In genomic region chr16:29926675-29927522, GRCh38 we compare ENCODE assay signal across 8 cellular contexts. TPM values are rescaled to one million over a fixed set of nuclear protein-coding genes. Genes with fewer than 3 reads are reported as not detected.
DNase-seq lines count a peak whose midpoint lies in the region; ATAC-seq, FAIRE-seq and TF ChIP-seq lines count a peak whose summit lies in the region.

No MANE protein-coding gene starts in this region.

- POLR2A ChIA-PET in endothelial cell of umbilical vein (lab: Charles Lee) = interaction anchor here (0.9 to 1.3 kb wide), 2 partner anchors 14 to 26 kb away, joined by 3 read pairs; no protein-coding TSS in a partner anchor

- DNase-seq in RKO (ENCODE audit: low spot score) (peak; percentile 58), endothelial cell of umbilical vein (ENCODE audit: low read depth, low spot score) (no peak), aorta (peak; percentile 32 to 54), NCI-H1694 treated with DMSO at 0.1 percent for 48 hours (lab: John Stamatoyannopoulos, UW) (no peak)

- H3K4me3 ChIP-seq in BLaER1 treated with 17β-estradiol and CSF1 and Interleukin-3, amounts not matched to agents 10 nM and 100 nM = peak overlapping the region; percentile 78 to 100 (median 96)
- H3K4me3 ChIP-seq in endothelial cell of umbilical vein (replicated peaks in 1 of 3; ENCODE audit: insufficient read depth in 1 of 3, low read depth in 1 of 3, low read length in 3 of 3) = peak overlapping the region; percentile 6 to 78 (median 35)
- H3K4me3 ChIP-seq in mucosa of rectum (ENCODE audit: low read length in 2 of 2) = peak overlapping the region; percentile 91 to 92
- peak overlapping the region; percentile 22 to 80 for H3K4me3 ChIP-seq in aorta (ENCODE audit: low read length in 2 of 2)

- H3K4me1 ChIP-seq in BLaER1 treated with 17β-estradiol and CSF1 and Interleukin-3, amounts not matched to agents 10 nM and 100 nM = peaks cover 28 to 38% (median 33%) of the 10 kb centered on the region in 10 experiments
- H3K4me1 ChIP-seq in endothelial cell of umbilical vein (ENCODE audit: control insufficient read depth, extremely low read depth, insufficient read depth, low read length) (peaks cover 15% of the 10 kb centered on the region), mucosa of rectum (ENCODE audit: control insufficient read depth in 2 of 2, insufficient read depth in 2 of 2, low read length in 2 of 2) (peaks cover 19% of the 10 kb centered on the region in 2 donors), aorta (ENCODE audit: control insufficient read depth in 1 of 2, insufficient read depth in 2 of 2, low read length in 2 of 2) (no peaks in the 10 kb centered on the region)

- H3K4me2 ChIP-seq in BLaER1 treated with 17β-estradiol and CSF1 and Interleukin-3, amounts not matched to agents 10 nM and 100 nM = peak overlapping the region; percentile 89 to 99 (median 97)
- H3K4me2 ChIP-seq in endothelial cell of umbilical vein (ENCODE audit: insufficient read depth, low read length) = peak overlapping the region; percentile 77

- CTCF ChIA-PET in endothelial cell of umbilical vein (lab: Charles Lee) = interaction anchor here (0.6 to 2.5 kb wide), 14 partner anchors 8 to 227 kb away, joined by 3 to 11 read pairs (median 4); partner anchors contain the start of genes ASPHD1, TAOK2 and TMEM219

- no peak for TF ChIP-seq CTCF in endothelial cell of umbilical vein (IDR thresholded peaks at IDR 0.05; ENCODE audit: extremely low read depth in 1 of 2, insufficient read depth in 1 of 2, low read depth in 1 of 2, low read length in 2 of 2)

- no peak for FAIRE-seq in endothelial cell of umbilical vein (lab: Jason Lieb, UNC)

- dilution Hi-C loops in endothelial cell of umbilical vein (cut with MboI; ENCODE audit: extremely low pct_ligation_motif_present, low sequenced_read_pairs) = no loop called here

- no peaks in the 10 kb centered on the region for H3K27me3 ChIP-seq in BLaER1 treated with 17β-estradiol and CSF1 and Interleukin-3, amounts not matched to agents 10 nM and 100 nM
- no peaks in the 10 kb centered on the region for H3K27me3 ChIP-seq in endothelial cell of umbilical vein (ENCODE audit: control insufficient read depth in 2 of 2, insufficient read depth in 2 of 2, low read length in 2 of 2)
- no peaks in the 10 kb centered on the region for H3K27me3 ChIP-seq in mucosa of rectum (ENCODE audit: control insufficient read depth in 2 of 2, insufficient read depth in 2 of 2, low read length in 2 of 2)
- H3K27me3 ChIP-seq in aorta (ENCODE audit: control insufficient read depth in 1 of 2, insufficient read depth in 2 of 2, low read length in 1 of 2) = no peaks in the 10 kb centered on the region

- H2AFZ ChIP-seq in endothelial cell of umbilical vein (ENCODE audit: low read depth, low read length) = peak overlapping the region; percentile 74

- H3K27ac ChIP-seq in BLaER1 treated with 17β-estradiol and CSF1 and Interleukin-3, amounts not matched to agents 10 nM and 100 nM = peak overlapping the region in 10 of 11 experiments; percentile 79 to 91 (median 84); a peak in 21 of 22 replicates
- H3K27ac ChIP-seq in endothelial cell of umbilical vein (ENCODE audit: insufficient read depth, low read depth, low read length) = peak overlapping the region; percentile 19
- peak overlapping the region; percentile 92 to 94 for H3K27ac ChIP-seq in mucosa of rectum (ENCODE audit: low read depth in 2 of 2, low read length in 2 of 2)
- H3K27ac ChIP-seq in aorta (ENCODE audit: low read depth in 1 of 2, low read length in 2 of 2) = peak overlapping the region in 1 of 2 donors; percentile 55

- H3K9me1 ChIP-seq in endothelial cell of umbilical vein (replicated peaks; ENCODE audit: control insufficient read depth, extremely low read depth, insufficient read depth, low read length) = no peaks in the 10 kb centered on the region

- H3K9me3 ChIP-seq in BLaER1 treated with 17β-estradiol and CSF1 and Interleukin-3, amounts not matched to agents 10 nM and 100 nM (replicated peaks in 1 of 11) = no peaks in the 10 kb centered on the region
- no peaks in the 10 kb centered on the region for H3K9me3 ChIP-seq in endothelial cell of umbilical vein (replicated peaks; ENCODE audit: control insufficient read depth, insufficient read depth, low read length)
- H3K9me3 ChIP-seq in mucosa of rectum (ENCODE audit: control insufficient read depth in 2 of 2, low read length in 2 of 2) = no peaks in the 10 kb centered on the region
- no peaks in the 10 kb centered on the region for H3K9me3 ChIP-seq in aorta (ENCODE audit: control insufficient read depth, low read length)

- ATAC-seq in GM21825 (IDR thresholded peaks at IDR 0.05; ENCODE audit: unreplicated experiment) (peak; percentile 9), aorta (ENCODE audit: low FRiP score) (peak; percentile 67), HG03025 (IDR thresholded peaks at IDR 0.05; ENCODE audit: low FRiP score, unreplicated experiment) (no peak)

- peaks cover 16 to 24% (median 19%) of the 10 kb centered on the region in 11 experiments for H3K36me3 ChIP-seq in BLaER1 treated with 17β-estradiol and CSF1 and Interleukin-3, amounts not matched to agents 10 nM and 100 nM
- H3K36me3 ChIP-seq in endothelial cell of umbilical vein (ENCODE audit: control insufficient read depth in 2 of 2, extremely low read depth in 1 of 2, insufficient read depth in 2 of 2, low read length in 2 of 2) (peaks cover 3 to 5% of the 10 kb centered on the region in 2 experiments), mucosa of rectum (ENCODE audit: control insufficient read depth in 2 of 2, insufficient read depth in 2 of 2, low read length in 2 of 2) (peaks cover 5 to 10% of the 10 kb centered on the region in 2 donors), aorta (ENCODE audit: control insufficient read depth in 1 of 2, insufficient read depth in 2 of 2, low read length in 1 of 2) (no peaks in the 10 kb centered on the region)

- 15 to 18% methylated on average over 23 of the region's 23 CpGs for WGBS in aorta, 2 donors

- H4K20me1 ChIP-seq in BLaER1 treated with 17β-estradiol and CSF1 and Interleukin-3, amounts not matched to agents 10 nM and 100 nM = peaks cover 6 to 36% (median 17%) of the 10 kb centered on the region in 11 experiments; a peak in 13 of 22 replicates
- no peaks in the 10 kb centered on the region for H4K20me1 ChIP-seq in endothelial cell of umbilical vein (replicated peaks; ENCODE audit: control insufficient read depth, extremely low read depth, insufficient read depth, low read length)

- BruUV-seq in endothelial cell of umbilical vein (replicated peaks; lab: Mats Ljungman, UMichigan) = no TSS peak

- H3K9ac ChIP-seq in BLaER1 treated with 17β-estradiol and CSF1 and Interleukin-3, amounts not matched to agents 10 nM and 100 nM = peak overlapping the region; percentile 79 to 92 (median 90)
- peak overlapping the region; percentile 72 for H3K9ac ChIP-seq in endothelial cell of umbilical vein (replicated peaks; ENCODE audit: extremely low read depth, insufficient read depth, low read length)
- peak overlapping the region; percentile 83 to 91 for H3K9ac ChIP-seq in mucosa of rectum (ENCODE audit: low read depth in 1 of 2, low read length in 2 of 2)

- TF ChIP-seq POLR2A in endothelial cell of umbilical vein (IDR thresholded peaks at IDR 0.05; ENCODE audit: low read depth, low read length) = no peak

- H3K79me2 ChIP-seq in endothelial cell of umbilical vein (ENCODE audit: control insufficient read depth, insufficient read depth, low read length) = peaks cover 10% of the 10 kb centered on the region

- intact Hi-C loops in endothelial cell of umbilical vein (cut with micrococcal nuclease) = loop anchor here (1.0 to 5.0 kb wide), 2 partner anchors 46 to 105 kb away; partner anchors contain the start of genes MVP and TAOK2
- intact Hi-C loops in aorta (cut with DNase I) = loop anchor here (2.0 to 5.0 kb wide), 3 partner anchors 34 to 68 kb away; partner anchors contain the start of genes HIRIP3 (in 1 of the 2) and TMEM219 (in 1 of the 2)

RNA-seq across cellular contexts. Expression of gene KCTD13, which starts 0.9 kb away (rescaled TPM):
- total RNA-seq in endothelial cell of umbilical vein (21.0 and 24.2 TPM in 2 replicates), aorta (10 to 100 TPM; 25.0 to 31.4 TPM)
- polyA plus RNA-seq in endothelial cell of umbilical vein (22.6 and 25.0 TPM in 2 replicates), aorta (10 to 100 TPM in 1 of 2 donors, 1 to 10 TPM in 1; 5.3 to 20.8 TPM)
- polyA plus RNA-seq in endothelial cell of umbilical vein (2011; cell fraction: cytosol; rRNA removed) = 9.5 and 13.7 TPM in 2 replicates
- 60.5 and 63.1 TPM in 2 replicates for polyA plus RNA-seq in endothelial cell of umbilical vein (2011; cell fraction: nucleus; rRNA removed)
- polyA plus RNA-seq in endothelial cell of umbilical vein (2012) = 16.8 and 19.8 TPM in 2 replicates
- 15.7 and 18.6 TPM in 2 replicates for polyA minus RNA-seq in endothelial cell of umbilical vein
- polyA minus RNA-seq in endothelial cell of umbilical vein (2011; cell fraction: cytosol; rRNA and poly(A)+ RNA removed) = 5.4 TPM
- 20.5 and 20.7 TPM in 2 replicates for polyA minus RNA-seq in endothelial cell of umbilical vein (2011; cell fraction: nucleus; rRNA and poly(A)+ RNA removed)

RNA-seq across cellular contexts. Expression of gene ASPHD1, which starts 26.6 kb away (rescaled TPM):
- total RNA-seq in endothelial cell of umbilical vein = 0.88 and 1.2 TPM in 2 replicates
- polyA plus RNA-seq in endothelial cell of umbilical vein = 0.90 and 1.1 TPM in 2 replicates
- 0.71 and 0.83 TPM in 2 replicates for polyA plus RNA-seq in endothelial cell of umbilical vein (2011; cell fraction: cytosol; rRNA removed)
- polyA plus RNA-seq in endothelial cell of umbilical vein (2011; cell fraction: nucleus; rRNA removed) = 0.43 and 0.45 TPM in 2 replicates
- 3.1 and 7.9 TPM in 2 replicates for polyA plus RNA-seq in endothelial cell of umbilical vein (2012)
- polyA minus RNA-seq in endothelial cell of umbilical vein = not detected in 2 replicates
- polyA minus RNA-seq in endothelial cell of umbilical vein (2011; cell fraction: cytosol; rRNA and poly(A)+ RNA removed) = 14.8 TPM
- not detected in 2 replicates for polyA minus RNA-seq in endothelial cell of umbilical vein (2011; cell fraction: nucleus; rRNA and poly(A)+ RNA removed)
- total RNA-seq in aorta = under 1 TPM; 0.39 to 0.48 TPM
- polyA plus RNA-seq in aorta = under 1 TPM in 1 of 2 donors, not detected in 1; 0.46 TPM

RNA-seq across cellular contexts. Expression of gene SEZ6L2, which starts 27.5 kb away (rescaled TPM):
- 2.4 and 2.5 TPM in 2 replicates for total RNA-seq in endothelial cell of umbilical vein
- 4.5 and 5.6 TPM in 2 replicates for polyA plus RNA-seq in endothelial cell of umbilical vein
- polyA plus RNA-seq in endothelial cell of umbilical vein (2011; cell fraction: cytosol; rRNA removed) = 2.4 and 3.0 TPM in 2 replicates
- polyA plus RNA-seq in endothelial cell of umbilical vein (2011; cell fraction: nucleus; rRNA removed) = 1.4 and 1.6 TPM in 2 replicates
- 7.1 and 22.5 TPM in 2 replicates for polyA plus RNA-seq in endothelial cell of umbilical vein (2012)
- polyA minus RNA-seq in endothelial cell of umbilical vein = 2.2 and 3.4 TPM in 2 replicates
- polyA minus RNA-seq in endothelial cell of umbilical vein (2011; cell fraction: cytosol; rRNA and poly(A)+ RNA removed) = 6.3 TPM
- 0.63 and 0.91 TPM in 2 replicates for polyA minus RNA-seq in endothelial cell of umbilical vein (2011; cell fraction: nucleus; rRNA and poly(A)+ RNA removed)
- total RNA-seq in aorta = 1 to 10 TPM in 1 of 2 donors, under 1 TPM in 1; 0.71 to 1.4 TPM
- polyA plus RNA-seq in aorta = under 1 TPM; 0.56 to 0.63 TPM

RNA-seq across cellular contexts. Expression of gene TMEM219, which starts 35.0 kb away (rescaled TPM):
- total RNA-seq in endothelial cell of umbilical vein = 99.4 and 110 TPM in 2 replicates
- polyA plus RNA-seq in endothelial cell of umbilical vein = 182 and 201 TPM in 2 replicates
- 108 and 128 TPM in 2 replicates for polyA plus RNA-seq in endothelial cell of umbilical vein (2011; cell fraction: cytosol; rRNA removed)
- 182 and 187 TPM in 2 replicates for polyA plus RNA-seq in endothelial cell of umbilical vein (2011; cell fraction: nucleus; rRNA removed)
- 101 and 131 TPM in 2 replicates for polyA plus RNA-seq in endothelial cell of umbilical vein (2012)
- polyA minus RNA-seq in endothelial cell of umbilical vein = 76.4 and 77.6 TPM in 2 replicates
- polyA minus RNA-seq in endothelial cell of umbilical vein (2011; cell fraction: cytosol; rRNA and poly(A)+ RNA removed) = 22.7 TPM
- polyA minus RNA-seq in endothelial cell of umbilical vein (2011; cell fraction: nucleus; rRNA and poly(A)+ RNA removed) = 29.9 and 34.0 TPM in 2 replicates
- total RNA-seq in aorta = 100 to 1,000 TPM in 1 of 2 donors, 10 to 100 TPM in 1; 88.0 to 115 TPM
- polyA plus RNA-seq in aorta = 100 to 1,000 TPM; 189 to 244 TPM

RNA-seq across cellular contexts. Expression of gene TAOK2, which starts 46.8 kb away (rescaled TPM):
- total RNA-seq in endothelial cell of umbilical vein = 112 and 114 TPM in 2 replicates
- polyA plus RNA-seq in endothelial cell of umbilical vein = 52.8 and 57.5 TPM in 2 replicates
- polyA plus RNA-seq in endothelial cell of umbilical vein (2011; cell fraction: cytosol; rRNA removed) = 31.8 and 41.7 TPM in 2 replicates
- 179 and 192 TPM in 2 replicates for polyA plus RNA-seq in endothelial cell of umbilical vein (2011; cell fraction: nucleus; rRNA removed)
- polyA plus RNA-seq in endothelial cell of umbilical vein (2012) = 44.4 and 50.9 TPM in 2 replicates
- polyA minus RNA-seq in endothelial cell of umbilical vein = 71.1 and 77.2 TPM in 2 replicates
- 15.8 TPM for polyA minus RNA-seq in endothelial cell of umbilical vein (2011; cell fraction: cytosol; rRNA and poly(A)+ RNA removed)
- polyA minus RNA-seq in endothelial cell of umbilical vein (2011; cell fraction: nucleus; rRNA and poly(A)+ RNA removed) = 63.8 and 70.5 TPM in 2 replicates
- 10 to 100 TPM; 37.5 to 57.7 TPM for total RNA-seq in aorta
- polyA plus RNA-seq in aorta = 10 to 100 TPM in 1 of 2 donors, 1 to 10 TPM in 1; 7.6 to 24.2 TPM

Comparison
In these comparisons a context has a peak if more than half of its experiments do, and no peak if none do; other contexts are left out.
1. H3K4me3 ChIP-seq: peak in every context shown above with its lines; median percentile 96 in BLaER1 treated with 17β-estradiol and CSF1 and Interleukin-3, amounts not matched to agents 10 nM and 100 nM; 92 in mucosa of rectum; 51 in aorta; 35 in endothelial cell of umbilical vein.
2. DNase-seq: peak in RKO (single experiment) and aorta (2 of 2); none in endothelial cell of umbilical vein (single experiment) and NCI-H1694 treated with DMSO at 0.1 percent for 48 hours (single experiment).
3. Peak in every context shown above with its lines, with median percentiles within 50 percentile points of each other: H3K9ac ChIP-seq.